24 cellular contexts compared by ENCODE assay signal in genomic region chr1:116278541-116278866, GRCh38.
"Had no signal": no experiment of that assay in that cellular context is flagged by ENCODE, and none has a peak within 500 bp of the region (broad histone marks: within the 10 kb centered on the region; RNA-seq: fewer than 3 reads in every experiment).

No MANE protein-coding gene starts in this region.

- H3K9me3 ChIP-seq: SK-N-SH had no signal

- H3K36me3 ChIP-seq: MG63 had no signal

- H3K4me2 ChIP-seq: SK-N-SH had no signal

- H3K9ac ChIP-seq: SK-N-SH had no signal

- H3K9me2 ChIP-seq: SK-N-SH had no signal

- DNase-seq: Karpas-422; KG1; MG63; NCI-H1092; NCI-H1105 treated with DMSO at 0.1 percent for 48 hours; NCI-H1417 treated with DMSO at 0.1 percent for 48 hours; NCI-H146; NCI-H1694 treated with DMSO at 0.1 percent for 48 hours; NCI-H1930; NCI-H2081; NCI-H2107; NCI-H226; NCI-H446; NCI-H510A; NCI-H524 treated with DMSO at 0.1 percent for 48 hours; NCI-H69; NCI-H774; NK-92 treated with Interleukin-12 subunit alpha and Interleukin-12 subunit beta, amount 100 ng/mL, for 24 hours; PC-3; SHP77; SK-N-SH; SW 1271 had no signal

- H3K27ac ChIP-seq: RWPE1 had no signal

- H3K4me3 ChIP-seq: MG63 had no signal

- ATAC-seq: Panc1, PC-3 had no signal
